ENCODE assay signal across 7 cellular contexts in genomic region chr16:9159839-9160550, GRCh38.
A peak's percentile ranks its signal among the peaks of the same experiment; 100 is the strongest.
DNase-seq lines count a peak whose midpoint lies in the region; ATAC-seq, FAIRE-seq and TF ChIP-seq lines count a peak whose summit lies in the region.

No MANE protein-coding gene starts in this region.

- ATAC-seq in HG03039 (IDR thresholded peaks at IDR 0.05; ENCODE audit: unreplicated experiment), result peak; percentile 59
- ATAC-seq in PC-3, result peak; percentile 96
- ATAC-seq in CD8-positive, alpha-beta T cell, result no peak

- H3K27ac ChIP-seq in PC-3 (ENCODE audit: low read length) (no peak overlapping the region), keratinocyte (ENCODE audit: control insufficient read depth, insufficient read depth, low read length) (no peak overlapping the region)
- H3K27ac ChIP-seq in CD8-positive, alpha-beta T cell (ENCODE audit: low read depth, low read length), result no peak overlapping the region

- H2AFZ ChIP-seq in PC-3 (ENCODE audit: low read length) (peak overlapping the region; percentile 67), keratinocyte (ENCODE audit: control insufficient read depth, low read length) (no peak overlapping the region)

- TF ChIP-seq CTCF in PC-3 (conservative IDR thresholded peaks at IDR 0.05; ENCODE audit: low read depth, low read length) (peak; percentile 78), keratinocyte (optimal IDR thresholded peaks at IDR 0.05 in 1 of 3, IDR thresholded peaks at IDR 0.05 in 1 of 3, conservative IDR thresholded peaks at IDR 0.05 in 1 of 3; ENCODE audit: extremely low read depth in 1 of 3, insufficient read depth in 2 of 3, low read length in 3 of 3) (peak; percentile 82 to 92 (median 86))
- TF ChIP-seq CTCF in CD8-positive, alpha-beta T cell (IDR thresholded peaks at IDR 0.05), result no peak

- H3K9me3 Mint-ChIP-seq in CD8-positive, alpha-beta T cell, result no peaks in the 10 kb centered on the region

- in situ Hi-C loops in T47D (cut with HindIII; ENCODE audit: low pct_unique_long_range_greater_than_20kb, low sequenced_read_pairs), result no loop called here

- H3K36me3 ChIP-seq in PC-3 (ENCODE audit: low read depth, low read length), result no peaks in the 10 kb centered on the region
- no peaks in the 10 kb centered on the region for H3K36me3 ChIP-seq in keratinocyte (ENCODE audit: control insufficient read depth in 2 of 2, extremely low read depth in 1 of 2, insufficient read depth in 2 of 2, low read length in 2 of 2)
- H3K36me3 ChIP-seq in CD8-positive, alpha-beta T cell (ENCODE audit: insufficient read depth, low read length), result no peaks in the 10 kb centered on the region

- H3F3A ChIP-seq in PC-3 (ENCODE audit: low read length, unreplicated experiment), result no peaks in the 10 kb centered on the region

- no peaks in the 10 kb centered on the region for H3K9me2 ChIP-seq in PC-3 (replicated peaks; ENCODE audit: low read length)

- intact Hi-C loops in PC-3 (cut with micrococcal nuclease), result no loop called here
- intact Hi-C loops in CD8-positive, alpha-beta T cell (cut with DNase I, micrococcal nuclease), result no loop called here

- H3K27ac Mint-ChIP-seq in CD8-positive, alpha-beta T cell, result no peak overlapping the region

- no peak for FAIRE-seq in keratinocyte (lab: Jason Lieb, UNC)

- no peak overlapping the region for H3K4me3 Mint-ChIP-seq in CD8-positive, alpha-beta T cell

- H3K4me3 ChIP-seq in PC-3 (ENCODE audit: low read length) (no peak overlapping the region), keratinocyte (ENCODE audit: control insufficient read depth in 2 of 3, extremely low read depth in 1 of 3, insufficient read depth in 2 of 3, low read depth in 1 of 3, low read length in 3 of 3) (no peak overlapping the region)
- no peak overlapping the region for H3K4me3 ChIP-seq in CD8-positive, alpha-beta T cell (ENCODE audit: low read depth, low read length)

- peaks cover 3% of the 10 kb centered on the region for H3K4me1 Mint-ChIP-seq in CD8-positive, alpha-beta T cell (ENCODE audit: low read depth)

- H3K27me3 ChIP-seq in PC-3 (ENCODE audit: low read length) (peaks cover 7% of the 10 kb centered on the region), keratinocyte (ENCODE audit: control insufficient read depth, extremely low read depth, insufficient read depth, low read length) (no peaks in the 10 kb centered on the region)
- H3K27me3 ChIP-seq in CD8-positive, alpha-beta T cell (ENCODE audit: insufficient read depth, low read length), result peaks cover 6% of the 10 kb centered on the region

- CTCF ChIA-PET in PC-3 (lab: Charles Lee), result interaction anchor here (0.6 kb wide), 1 partner anchor 375 kb away, joined by 3 read pairs; no protein-coding TSS in a partner anchor
- CTCF ChIA-PET in CD8-positive, alpha-beta T cell (lab: Charles Lee), result interaction anchor here (1.1 kb wide), 1 partner anchor 19 kb away, joined by 3 read pairs; no protein-coding TSS in a partner anchor

- H4K20me1 ChIP-seq in PC-3 (ENCODE audit: low read length) (no peaks in the 10 kb centered on the region), keratinocyte (ENCODE audit: control insufficient read depth, extremely low read depth, insufficient read depth, low read length) (no peaks in the 10 kb centered on the region)

- peaks cover 32% of the 10 kb centered on the region for H3K27me3 Mint-ChIP-seq in CD8-positive, alpha-beta T cell (ENCODE audit: low read depth)

- H3K79me2 ChIP-seq in PC-3 (ENCODE audit: low read length) (no peaks in the 10 kb centered on the region), keratinocyte (ENCODE audit: control insufficient read depth, insufficient read depth, low read length) (no peaks in the 10 kb centered on the region)

- BruUV-seq in PC-3 (replicated peaks; lab: Mats Ljungman, UMichigan), result no TSS peak

- H3K9ac ChIP-seq in PC-3 (ENCODE audit: low read length), result no peak overlapping the region
- no peak overlapping the region for H3K9ac ChIP-seq in keratinocyte (ENCODE audit: control insufficient read depth, extremely low read depth, insufficient read depth, low read length)

- dilution Hi-C loops in keratinocyte (cut with MboI; ENCODE audit: extremely low pct_ligation_motif_present, low sequenced_read_pairs), result no loop called here

- no peaks in the 10 kb centered on the region for H3K4me1 ChIP-seq in PC-3 (ENCODE audit: insufficient read depth, low read length)
- no peaks in the 10 kb centered on the region for H3K4me1 ChIP-seq in keratinocyte (ENCODE audit: control insufficient read depth, extremely low read depth, insufficient read depth, low read length)
- peaks cover 3% of the 10 kb centered on the region for H3K4me1 ChIP-seq in CD8-positive, alpha-beta T cell (ENCODE audit: insufficient read depth, low read length)

- POLR2A ChIA-PET in PC-3 (lab: Charles Lee; ENCODE audit: unreplicated experiment), result no interaction called here
- POLR2A ChIA-PET in CD8-positive, alpha-beta T cell (lab: Charles Lee), result no interaction called here

- H3K4me2 ChIP-seq in PC-3 (ENCODE audit: low read length) (peak overlapping the region; percentile 56; the same call in 1 of the 2 replicates), keratinocyte (ENCODE audit: control insufficient read depth, extremely low read depth, insufficient read depth, low read depth, low read length) (no peak overlapping the region)

- H3K9me3 ChIP-seq in PC-3 (ENCODE audit: low read length) (no peaks in the 10 kb centered on the region), keratinocyte (ENCODE audit: control insufficient read depth, low read depth, low read length) (no peaks in the 10 kb centered on the region)
- H3K9me3 ChIP-seq in CD8-positive, alpha-beta T cell (ENCODE audit: low read length), result no peaks in the 10 kb centered on the region

- DNase-seq in EL (peak; percentile 55), PC-3 (peak; percentile 74), T47D (ENCODE audit: low read depth in 1 of 2, low spot score in 1 of 2) (peak; percentile 59 to 83), keratinocyte (ENCODE audit: low read depth, low spot score) (peak; percentile 19)
- DNase-seq in stimulated activated CD4-positive, alpha-beta T cell treated with anti-CD3 and anti-CD28 coated beads, Interleukin-4, amount 100 ng/mL, for 48 hours (ENCODE audit: low read depth in 2 of 2), result peak; percentile 29 to 40
- DNase-seq in CD8-positive, alpha-beta T cell, result no peak

- no peaks in the 10 kb centered on the region for H3K36me3 Mint-ChIP-seq in CD8-positive, alpha-beta T cell

- no peaks in the 10 kb centered on the region for H3K9me1 ChIP-seq in keratinocyte (ENCODE audit: control insufficient read depth, extremely low read depth, insufficient read depth, low read length)

Comparison
In these comparisons a context has a peak if more than half of its experiments do, and no peak if none do; other contexts are left out.
1. DNase-seq: peak in EL (single experiment), PC-3 (single experiment), T47D (2 of 2), keratinocyte (single experiment) and stimulated activated CD4-positive, alpha-beta T cell treated with anti-CD3 and anti-CD28 coated beads, Interleukin-4, amount 100 ng/mL, for 48 hours (2 of 2); none in CD8-positive, alpha-beta T cell (0 of 7).